In the genomic region with DNA sequence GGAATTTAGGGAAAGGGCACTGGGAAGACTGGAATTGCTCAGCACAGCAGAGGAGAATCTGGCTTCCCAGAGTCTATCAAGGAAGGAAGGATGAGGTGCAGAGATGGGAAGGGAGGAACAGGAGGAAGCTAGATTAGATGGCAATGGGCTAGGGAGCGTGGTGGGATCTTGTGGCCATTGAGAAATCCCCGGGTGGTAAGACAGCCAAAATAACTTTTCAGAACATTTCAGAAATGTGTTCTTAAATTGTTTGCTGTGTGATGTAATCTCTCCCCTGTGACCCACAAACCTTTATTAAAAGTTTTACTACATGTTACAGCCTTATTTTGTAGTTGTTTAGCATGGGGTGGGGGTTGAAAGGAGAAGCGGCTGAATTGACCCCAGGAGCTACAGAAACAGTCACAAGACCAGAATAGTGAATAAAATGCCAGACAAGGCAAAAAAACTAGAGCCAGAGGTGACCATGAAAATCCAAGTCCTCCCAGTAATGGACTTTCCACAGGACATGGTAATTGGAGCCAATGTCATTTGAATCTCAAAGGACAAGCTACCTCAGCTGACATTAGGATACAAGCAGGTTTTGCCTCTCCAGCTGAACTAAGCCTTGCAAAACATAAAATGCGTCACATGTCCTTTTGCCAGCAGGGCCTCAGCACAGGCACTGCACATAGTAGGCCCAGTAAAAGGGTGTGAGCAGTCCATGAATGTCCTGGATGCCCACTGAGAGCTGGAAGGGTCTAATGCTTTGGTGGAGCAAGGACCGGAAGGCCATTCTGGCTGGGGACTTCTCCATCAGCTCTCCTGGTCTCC, we compare ENCODE assay signal across 9 cellular contexts. TPM values are rescaled to one million over a fixed set of nuclear protein-coding genes. Genes with fewer than 3 reads are reported as not detected.
DNase-seq lines count a peak whose midpoint lies in the region; ATAC-seq, FAIRE-seq and TF ChIP-seq lines count a peak whose summit lies in the region.
"Had no signal": no experiment of that assay in that cellular context is flagged by ENCODE, and none has a peak within 500 bp of the region (broad histone marks: within the 10 kb centered on the region; RNA-seq: fewer than 3 reads in every experiment).

No MANE protein-coding gene starts in this region.

- no peaks in the 10 kb centered on the region for H3K9me3 ChIP-seq in thoracic aorta

- H3K36me3 Mint-ChIP-seq in activated CD4-positive, alpha-beta T cell treated with anti-CD3 and anti-CD28 coated beads for 36 hours (ENCODE audit: low read depth) = peaks cover 7% of the 10 kb centered on the region
- no peaks in the 10 kb centered on the region for H3K36me3 Mint-ChIP-seq in memory B cell

- no peak overlapping the region for H3K4me3 Mint-ChIP-seq in activated CD4-positive, alpha-beta T cell treated with anti-CD3 and anti-CD28 coated beads for 36 hours
- H3K4me3 Mint-ChIP-seq in memory B cell = peak overlapping the region; percentile 45

- intact Hi-C loops in activated CD4-positive, alpha-beta T cell treated with anti-CD3 and anti-CD28 coated beads for 36 hours (cut with DNase I, micrococcal nuclease) = loop anchor here (1.0 to 10.0 kb wide), 16 partner anchors 51 to 559 kb away; a partner anchor contains a TSS

- peak overlapping the region; percentile 65 for H3K27ac Mint-ChIP-seq in activated CD4-positive, alpha-beta T cell treated with anti-CD3 and anti-CD28 coated beads for 36 hours
- H3K27ac Mint-ChIP-seq in memory B cell = no peak overlapping the region

- CTCF ChIA-PET in activated CD4-positive, alpha-beta T cell treated with anti-CD3 and anti-CD28 coated beads for 36 hours (lab: Charles Lee) = interaction anchor here (0.5 to 15.3 kb wide), 50 partner anchors 8 to 490 kb away, joined by 3 to 499 read pairs (median 5); a partner anchor contains a TSS

- no peaks in the 10 kb centered on the region for H3K27me3 ChIP-seq in thoracic aorta (replicated peaks; ENCODE audit: insufficient read depth)

- H3K27ac ChIP-seq in thoracic aorta = peak overlapping the region; percentile 96 to 97

- no peak for ATAC-seq in activated CD4-positive, alpha-beta T cell treated with anti-CD3 and anti-CD28 coated beads for 36 hours
- ATAC-seq in memory B cell (ENCODE audit: low read depth) = no peak
- no peak for ATAC-seq in thoracic aorta (ENCODE audit: insufficient number of reproducible peaks, low FRiP score, low read depth)

- POLR2A ChIA-PET in activated CD4-positive, alpha-beta T cell treated with anti-CD3 and anti-CD28 coated beads for 36 hours (lab: Charles Lee) = interaction anchor here (0.5 to 2.5 kb wide), 6 partner anchors 10 to 435 kb away, joined by 3 to 9 read pairs (median 5); a partner anchor contains a TSS

- H3K36me3 ChIP-seq in thoracic aorta = no peaks in the 10 kb centered on the region

- no peaks in the 10 kb centered on the region for H3K9me3 Mint-ChIP-seq in activated CD4-positive, alpha-beta T cell treated with anti-CD3 and anti-CD28 coated beads for 36 hours (ENCODE audit: low read depth)
- no peaks in the 10 kb centered on the region for H3K9me3 Mint-ChIP-seq in memory B cell
- H3K9me3 Mint-ChIP-seq: activated naive CD4-positive, alpha-beta T cell treated with anti-CD3 and anti-CD28 coated beads, Interleukin-2, amount 50 U/mL, for 24 hours had no signal

- H3K27me3 Mint-ChIP-seq in activated CD4-positive, alpha-beta T cell treated with anti-CD3 and anti-CD28 coated beads for 36 hours = no peaks in the 10 kb centered on the region
- H3K27me3 Mint-ChIP-seq in memory B cell = peaks cover 5% of the 10 kb centered on the region
- H3K27me3 Mint-ChIP-seq: activated naive CD4-positive, alpha-beta T cell treated with anti-CD3 and anti-CD28 coated beads, Interleukin-2, amount 50 U/mL, for 24 hours had no signal

- H3K4me1 Mint-ChIP-seq in activated CD4-positive, alpha-beta T cell treated with anti-CD3 and anti-CD28 coated beads for 36 hours = peaks cover 28% of the 10 kb centered on the region
- H3K4me1 Mint-ChIP-seq in memory B cell = peaks cover 26% of the 10 kb centered on the region

- FAIRE-seq in frontal cortex (lab: Jason Lieb, UNC) = no peak

- TF ChIP-seq CTCF in cardiac fibroblast (IDR thresholded peaks at IDR 0.05; ENCODE audit: low read depth, low read length) (no peak), thoracic aorta (IDR thresholded peaks at IDR 0.05) (no peak)

- DNase-seq in activated CD4-positive, alpha-beta T cell treated with anti-CD3 and anti-CD28 coated beads for 36 hours = no peak
- no peak for DNase-seq in activated CD4-positive, alpha-beta T cell treated with anti-CD3 and anti-CD28 coated beads for 4 hours
- DNase-seq in cardiac fibroblast (ENCODE audit: low read depth in 2 of 2) (peak; percentile 45 to 74), memory B cell (ENCODE audit: low spot score in 2 of 2) (no peak), thoracic aorta (ENCODE audit: low spot score) (no peak), NCI-H1417 treated with DMSO at 0.1 percent for 48 hours (lab: John Stamatoyannopoulos, UW) (no peak), frontal cortex (ENCODE audit: low spot score in 2 of 2) (no peak), nucleus accumbens (lab: John Stamatoyannopoulos, UW) (no peak)

- H3K4me3 ChIP-seq in cardiac fibroblast (replicated peaks in 1 of 2; ENCODE audit: low read depth in 2 of 2, low read length in 2 of 2) (no peak overlapping the region), thoracic aorta (no peak overlapping the region)

- peaks cover 23 to 62% of the 10 kb centered on the region in 2 donors for H3K4me1 ChIP-seq in thoracic aorta (ENCODE audit: control insufficient read depth in 1 of 2, low read depth in 2 of 2)

RNA-seq across cellular contexts. Expression of a gene that starts 1.0 kb away (rescaled TPM):
- total RNA-seq in activated CD4-positive, alpha-beta T cell treated with anti-CD3 and anti-CD28 coated beads for 36 hours = 10 to 100 TPM; 79.1 to 82.6 TPM
- total RNA-seq in thoracic aorta = 10 to 100 TPM; 37.4 to 69.3 TPM
- total RNA-seq in frontal cortex = 21.2 TPM

RNA-seq across cellular contexts. Expression of a gene that starts 50.8 kb away (rescaled TPM):
- total RNA-seq in activated CD4-positive, alpha-beta T cell treated with anti-CD3 and anti-CD28 coated beads for 36 hours = 10 to 100 TPM; 20.7 to 21.5 TPM
- 10 to 100 TPM; 38.4 to 61.6 TPM for total RNA-seq in thoracic aorta
- total RNA-seq in frontal cortex = 98.2 TPM

Comparison
In these comparisons a context has a peak if more than half of its experiments do, and no peak if none do; other contexts are left out.
1. DNase-seq: peak in cardiac fibroblast (2 of 2); none in activated CD4-positive, alpha-beta T cell treated with anti-CD3 and anti-CD28 coated beads for 36 hours (single experiment), activated CD4-positive, alpha-beta T cell treated with anti-CD3 and anti-CD28 coated beads for 4 hours (0 of 2), memory B cell (0 of 2), thoracic aorta (single experiment), NCI-H1417 treated with DMSO at 0.1 percent for 48 hours (single experiment), frontal cortex (0 of 2) and nucleus accumbens (0 of 56).